11 cellular contexts compared by ENCODE assay signal in the genomic region with DNA sequence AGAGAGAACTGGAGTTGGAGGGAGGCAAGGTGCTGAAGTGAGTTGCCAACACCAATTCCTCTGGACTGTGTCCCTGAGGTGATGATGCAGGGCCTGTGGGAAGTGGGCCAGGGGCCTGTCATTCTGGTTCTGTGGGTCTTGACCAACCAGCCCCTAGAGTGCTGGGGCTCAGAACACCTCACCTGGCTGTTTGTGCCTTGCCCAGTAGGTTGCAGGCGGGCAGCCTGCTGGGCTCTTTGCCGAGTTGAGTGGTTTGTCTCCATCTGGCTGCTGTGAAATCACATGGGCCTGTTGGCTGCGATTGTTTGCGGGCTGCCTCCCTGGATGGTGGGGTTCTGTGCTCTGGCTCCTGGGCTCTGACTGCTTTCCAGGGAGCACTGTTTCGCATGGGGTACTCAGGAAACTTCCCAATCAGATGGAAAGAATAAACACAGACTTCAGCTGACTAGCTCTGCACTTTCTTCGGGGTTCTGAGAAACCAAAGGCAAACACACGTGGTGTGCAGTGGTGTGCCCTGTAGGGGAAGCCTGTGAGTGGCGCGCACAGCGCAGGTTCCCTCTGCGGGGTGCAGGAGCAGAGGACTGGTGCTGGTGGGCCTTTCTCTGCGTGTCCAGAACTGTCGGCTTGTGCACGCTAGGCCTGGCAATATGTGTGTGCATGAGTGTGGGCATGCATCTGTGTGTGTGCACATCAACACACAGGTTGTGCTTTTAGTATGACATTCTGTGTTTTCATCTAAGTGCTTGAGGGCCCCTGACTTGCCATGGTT.
A peak's percentile ranks its signal among the peaks of the same experiment; 100 is the strongest.
DNase-seq lines count a peak whose midpoint lies in the region; ATAC-seq, FAIRE-seq and TF ChIP-seq lines count a peak whose summit lies in the region.
"Had no signal": no experiment of that assay in that cellular context is flagged by ENCODE, and none has a peak within 500 bp of the region (broad histone marks: within the 10 kb centered on the region; RNA-seq: fewer than 3 reads in every experiment).

No MANE protein-coding gene starts in this region.

- H3K9ac ChIP-seq in kidney (ENCODE audit: low read length in 2 of 2) = no peak overlapping the region

- no peaks in the 10 kb centered on the region for H3K9me3 ChIP-seq in kidney (ENCODE audit: control insufficient read depth in 1 of 2, low read length in 2 of 2)
- H3K9me3 ChIP-seq in sigmoid colon = no peaks in the 10 kb centered on the region

- ATAC-seq in activated T-helper 17 cell treated with anti-CD3 and anti-CD28 coated beads, Interleukin-2, amount 50 U/mL, for 72 hours (replicated peaks) = no peak

- H3K9me3 Mint-ChIP-seq in activated T-helper 17 cell treated with anti-CD3 and anti-CD28 coated beads, Interleukin-2, amount 50 U/mL, for 72 hours = no peaks in the 10 kb centered on the region
- H3K9me3 Mint-ChIP-seq: central memory CD8-positive, alpha-beta T cell had no signal

- peaks cover 13% of the 10 kb centered on the region for H3K4me1 Mint-ChIP-seq in activated T-helper 17 cell treated with anti-CD3 and anti-CD28 coated beads, Interleukin-2, amount 50 U/mL, for 72 hours

- TF ChIP-seq POLR2A in sigmoid colon (IDR thresholded peaks at IDR 0.05) = no peak

- intact Hi-C loops in kidney (cut with DNase I) (no loop called here), sigmoid colon (cut with DNase I) (no loop called here)

- TF ChIP-seq EP300 in sigmoid colon (IDR thresholded peaks at IDR 0.05) = no peak

- peaks cover 8% of the 10 kb centered on the region for H3K27me3 Mint-ChIP-seq in activated T-helper 17 cell treated with anti-CD3 and anti-CD28 coated beads, Interleukin-2, amount 50 U/mL, for 72 hours

- no peak for FAIRE-seq in kidney (lab: Jason Lieb, UNC)

- H3K27ac Mint-ChIP-seq in activated T-helper 17 cell treated with anti-CD3 and anti-CD28 coated beads, Interleukin-2, amount 50 U/mL, for 72 hours = no peak overlapping the region

- H3K4me1 ChIP-seq in kidney (ENCODE audit: control insufficient read depth in 1 of 2, insufficient read depth in 1 of 2, low read depth in 1 of 2, low read length in 2 of 2) = peaks cover 0 to 6% of the 10 kb centered on the region in 2 donors
- peaks cover 0 to 26% (median 19%) of the 10 kb centered on the region in 4 donors for H3K4me1 ChIP-seq in sigmoid colon

- H3K4me3 ChIP-seq in kidney (ENCODE audit: low read length in 2 of 2) = no peak overlapping the region
- H3K4me3 ChIP-seq in sigmoid colon = no peak overlapping the region

- H3K27me3 ChIP-seq in sigmoid colon = no peaks in the 10 kb centered on the region

- H3K36me3 ChIP-seq in kidney (ENCODE audit: control insufficient read depth in 1 of 2, insufficient read depth in 2 of 2, low read length in 2 of 2) (no peaks in the 10 kb centered on the region), sigmoid colon (no peaks in the 10 kb centered on the region)
- H3K36me3 ChIP-seq: WERI-Rb-1 had no signal

- H3K36me3 Mint-ChIP-seq in activated T-helper 17 cell treated with anti-CD3 and anti-CD28 coated beads, Interleukin-2, amount 50 U/mL, for 72 hours (ENCODE audit: low read depth) = no peaks in the 10 kb centered on the region

- WGBS in sigmoid colon, 2 donors = 82 to 92% methylated on average over 14 of the region's 14 CpGs

- no peak overlapping the region for H3K4me3 Mint-ChIP-seq in activated T-helper 17 cell treated with anti-CD3 and anti-CD28 coated beads, Interleukin-2, amount 50 U/mL, for 72 hours
- H3K4me3 Mint-ChIP-seq: central memory CD8-positive, alpha-beta T cell had no signal

- DNase-seq in NCI-H2171 treated with DMSO at 0.1 percent for 48 hours (lab: John Stamatoyannopoulos, UW) (peak; percentile 35), NCI-H2171 (lab: John Stamatoyannopoulos, UW) (no peak), RPMI8226 (peak; percentile 58), kidney (peak; percentile 76), sigmoid colon (peak; percentile 84), NCI-H2196 treated with DMSO at 0.1 percent for 48 hours (lab: John Stamatoyannopoulos, UW; ENCODE audit: unreplicated experiment) (no peak), COLO668 (lab: John Stamatoyannopoulos, UW; ENCODE audit: unreplicated experiment) (no peak)
- DNase-seq: NCI-H2081 treated with DMSO at 0.1 percent for 48 hours, WERI-Rb-1 had no signal

- H3K27ac ChIP-seq in kidney (ENCODE audit: low read depth in 2 of 2, low read length in 2 of 2) = no peak overlapping the region
- peak overlapping the region in 3 of 4 donors; percentile 42 to 72 (median 54) for H3K27ac ChIP-seq in sigmoid colon
- H3K27ac ChIP-seq: WERI-Rb-1 had no signal

- TF ChIP-seq CTCF in kidney (IDR thresholded peaks at IDR 0.05; ENCODE audit: borderline replicate concordance, extremely low read depth, insufficient read depth) = no peak
- no peak for TF ChIP-seq CTCF in sigmoid colon (IDR thresholded peaks at IDR 0.05)

Comparison
In these comparisons a context has a peak if more than half of its experiments do, and no peak if none do; other contexts are left out.
1. DNase-seq: peak in NCI-H2171 treated with DMSO at 0.1 percent for 48 hours (single experiment), RPMI8226 (single experiment), kidney (single experiment) and sigmoid colon (single experiment); none in NCI-H2171 (single experiment), NCI-H2196 treated with DMSO at 0.1 percent for 48 hours (single experiment) and COLO668 (single experiment).
2. H3K27ac ChIP-seq: peak in sigmoid colon (3 of 4); none in kidney (0 of 2).